9 cellular contexts compared by ENCODE assay signal in the genomic region with DNA sequence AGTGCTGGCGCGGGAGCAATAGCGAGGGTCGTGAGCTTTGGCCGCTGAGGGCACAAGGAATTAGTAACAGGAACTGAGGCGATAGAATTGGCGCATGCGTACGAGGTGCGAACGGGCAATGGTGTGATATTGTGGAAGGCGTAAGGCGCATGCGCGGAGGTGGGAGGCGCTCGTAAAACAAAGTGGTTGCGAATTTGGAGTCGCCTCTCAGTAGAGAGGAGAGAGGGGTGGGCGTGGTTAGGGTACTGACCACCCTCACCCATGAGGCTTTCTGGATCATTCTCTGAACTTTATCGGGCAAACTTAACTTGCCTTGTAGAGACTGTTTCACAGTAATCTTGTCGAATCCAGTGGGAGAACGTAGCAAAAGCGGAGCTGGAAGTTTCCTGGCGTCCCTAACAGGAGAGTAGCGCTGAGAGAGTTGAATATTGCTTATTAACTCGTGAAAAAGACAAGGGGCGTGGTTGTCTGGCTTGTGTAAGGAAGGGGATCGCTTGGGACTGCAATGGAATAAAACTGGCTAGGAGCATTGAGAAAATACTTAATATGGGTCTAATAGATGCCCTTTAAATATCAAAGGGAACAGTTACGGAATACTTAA. TPM values are rescaled to one million over a fixed set of nuclear protein-coding genes. Genes with fewer than 3 reads are reported as not detected.
A peak's percentile ranks its signal among the peaks of the same experiment; 100 is the strongest.
DNase-seq lines count a peak whose midpoint lies in the region; ATAC-seq, FAIRE-seq and TF ChIP-seq lines count a peak whose summit lies in the region.
"Had no signal": no experiment of that assay in that cellular context is flagged by ENCODE, and none has a peak within 500 bp of the region (broad histone marks: within the 10 kb centered on the region; RNA-seq: fewer than 3 reads in every experiment).

No MANE protein-coding gene starts in this region.

- H3K36me3 Mint-ChIP-seq in activated CD4-positive, alpha-beta memory T cell treated with anti-CD3 and anti-CD28 coated beads, Interleukin-2, amount 10 ng/mL, durations not matched to agents 7 days and 5 days (ENCODE audit: low read depth): peaks cover 39% of the 10 kb centered on the region

- peak; percentile 61 to 63 for TF ChIP-seq POLR2A in H1 (IDR thresholded peaks at IDR 0.05; ENCODE audit: control extremely low read depth in 1 of 2, low read depth in 2 of 2, low read length in 2 of 2)

- peak overlapping the region; percentile 70 to 98 (median 86) for H3K9ac ChIP-seq in H1 (replicated peaks in 1 of 4; ENCODE audit: extremely low read depth in 1 of 4, low read depth in 3 of 4, low read length in 3 of 4)

- peak overlapping the region; percentile 78 to 94 for H3K4me2 ChIP-seq in H1 (ENCODE audit: insufficient read depth in 1 of 2, low read depth in 2 of 2, low read length in 2 of 2)

- no peak overlapping the region for H3K4me3 Mint-ChIP-seq in activated CD4-positive, alpha-beta memory T cell treated with anti-CD3 and anti-CD28 coated beads, Interleukin-2, amount 10 ng/mL, durations not matched to agents 7 days and 5 days
- H3K4me3 Mint-ChIP-seq: stimulated activated naive CD8-positive, alpha-beta T cell treated with anti-CD3 and anti-CD28 coated beads, Interleukin-15, Interleukin-2, amounts not matched to agents 100 ng/mL and 50 ng/mL, for 24 hours had no signal

- H3K23me2 ChIP-seq in H1 (ENCODE audit: low read depth, low read length): peaks cover 21% of the 10 kb centered on the region

- peak overlapping the region; percentile 93 for H2BK12ac ChIP-seq in H1 (ENCODE audit: low read depth, low read length)

- H4K91ac ChIP-seq in H1 (replicated peaks; ENCODE audit: insufficient read length, low read length): peak overlapping the region; percentile 84

- H3K79me1 ChIP-seq in H1 (ENCODE audit: low read depth, low read length): no peaks in the 10 kb centered on the region; the same call in 1 of the 2 replicates

- 1% methylated on average over 30 of the region's 30 CpGs; no CpG with 5 or more reads in 1 of the 2 experiments for WGBS in H1 (ENCODE audit: extremely low coverage in 1 of 2, insufficient coverage in 1 of 2, insufficient read length in 1 of 2, insufficient replicate concordance in 2 of 2, low coverage in 1 of 2, low lambda C conversion rate in 2 of 2, missing lambda C conversion rate in 1 of 2), 2 experiments

- H3K18ac ChIP-seq in H1 (ENCODE audit: extremely low read depth, low read length): peak overlapping the region; percentile 88

- no peak overlapping the region for H2AFZ ChIP-seq in H1 (ENCODE audit: low read length)

- H4K20me1 ChIP-seq in H1 (replicated peaks in 1 of 2; ENCODE audit: control insufficient read depth in 1 of 2, insufficient read depth in 2 of 2, low read length in 2 of 2): peaks cover 2 to 8% of the 10 kb centered on the region in 2 experiments

- no peak overlapping the region for H3K27ac Mint-ChIP-seq in activated CD4-positive, alpha-beta memory T cell treated with anti-CD3 and anti-CD28 coated beads, Interleukin-2, amount 10 ng/mL, durations not matched to agents 7 days and 5 days
- H3K27ac Mint-ChIP-seq: stimulated activated naive CD8-positive, alpha-beta T cell treated with anti-CD3 and anti-CD28 coated beads, Interleukin-15, Interleukin-2, amounts not matched to agents 100 ng/mL and 50 ng/mL, for 24 hours had no signal

- H3K23ac ChIP-seq in H1 (ENCODE audit: insufficient read length): no peak overlapping the region

- peak overlapping the region; percentile 94 for H2BK5ac ChIP-seq in H1 (ENCODE audit: low read depth, low read length)

- DNase-seq in CMK (ENCODE audit: low read depth): peak; percentile 91
- peak; percentile 92 to 95 for DNase-seq in HL-60 (ENCODE audit: low read depth in 1 of 2, low spot score in 1 of 2)
- peak; percentile 99 for DNase-seq in NCI-H82 treated with DMSO at 0.1 percent for 48 hours (lab: John Stamatoyannopoulos, UW; ENCODE audit: unreplicated experiment)
- DNase-seq in activated CD4-positive, alpha-beta memory T cell treated with anti-CD3 and anti-CD28 coated beads, Interleukin-2, amount 10 ng/mL, durations not matched to agents 7 days and 5 days: peak; percentile 96
- DNase-seq in H1 (ENCODE audit: low read depth in 1 of 2, low spot score in 2 of 2): peak; percentile 91 to 94
- peak; percentile 98 for DNase-seq in medulla oblongata (ENCODE audit: extremely low spot score)
- DNase-seq in stimulated activated CD8-positive, alpha-beta memory T cell treated with anti-CD3 and anti-CD28 coated beads, Interleukin-12 subunit alpha, Interleukin-12 subunit beta, amount 100 ng/mL, for 1 hour (ENCODE audit: low read depth): peak; percentile 91

- peak overlapping the region; percentile 94 for H4K5ac ChIP-seq in H1 (ENCODE audit: insufficient read length, low read depth, low read length)

- TF ChIP-seq CTCF in HL-60 (IDR thresholded peaks at IDR 0.05; ENCODE audit: insufficient read depth, low read length): no peak
- TF ChIP-seq CTCF in H1 (IDR thresholded peaks at IDR 0.05; ENCODE audit: control extremely low read depth in 1 of 3, insufficient read depth in 1 of 3, low read depth in 1 of 3, low read length in 3 of 3): no peak

- no peak overlapping the region for H3K4ac ChIP-seq in H1 (replicated peaks; ENCODE audit: insufficient read length, low read depth, low read length)

- POLR2A ChIA-PET in activated CD4-positive, alpha-beta memory T cell treated with anti-CD3 and anti-CD28 coated beads, Interleukin-2, amount 10 ng/mL, durations not matched to agents 7 days and 5 days (lab: Charles Lee): interaction anchor here (0.6 to 5.1 kb wide), 27 partner anchors 8 to 368 kb away, joined by 3 to 62 read pairs (median 7); a partner anchor contains a TSS
- POLR2A ChIA-PET in H1 (lab: Charles Lee; ENCODE audit: partially characterized antibody): interaction anchor here (1.0 to 42.8 kb wide), 6 partner anchors 7 to 73 kb away, joined by 3 to 702 read pairs (median 142); a partner anchor contains a TSS

- no peaks in the 10 kb centered on the region for H3K9me3 Mint-ChIP-seq in activated CD4-positive, alpha-beta memory T cell treated with anti-CD3 and anti-CD28 coated beads, Interleukin-2, amount 10 ng/mL, durations not matched to agents 7 days and 5 days
- H3K9me3 Mint-ChIP-seq: stimulated activated naive CD8-positive, alpha-beta T cell treated with anti-CD3 and anti-CD28 coated beads, Interleukin-15, Interleukin-2, amounts not matched to agents 100 ng/mL and 50 ng/mL, for 24 hours had no signal

- H3K56ac ChIP-seq in H1 (replicated peaks; ENCODE audit: insufficient read length, low read depth, low read length): peak overlapping the region; percentile 43

- H3K4me1 Mint-ChIP-seq in activated CD4-positive, alpha-beta memory T cell treated with anti-CD3 and anti-CD28 coated beads, Interleukin-2, amount 10 ng/mL, durations not matched to agents 7 days and 5 days: peaks cover 43% of the 10 kb centered on the region

- peak overlapping the region; percentile 25 for H2BK120ac ChIP-seq in H1 (replicated peaks; ENCODE audit: low read depth, low read length)

- H4K8ac ChIP-seq in H1 (ENCODE audit: extremely low read depth, insufficient read depth, low read length): peak overlapping the region; percentile 85; the same call in 1 of the 2 replicates

- FAIRE-seq in H1 (lab: Jason Lieb, UNC): peak; percentile 36

- H3K27me3 Mint-ChIP-seq in activated CD4-positive, alpha-beta memory T cell treated with anti-CD3 and anti-CD28 coated beads, Interleukin-2, amount 10 ng/mL, durations not matched to agents 7 days and 5 days: no peaks in the 10 kb centered on the region
- H3K27me3 Mint-ChIP-seq: stimulated activated naive CD8-positive, alpha-beta T cell treated with anti-CD3 and anti-CD28 coated beads, Interleukin-15, Interleukin-2, amounts not matched to agents 100 ng/mL and 50 ng/mL, for 24 hours had no signal

- H3K79me2 ChIP-seq in H1 (ENCODE audit: control insufficient read depth in 1 of 2, insufficient read depth in 2 of 2, low read length in 2 of 2): peaks cover 22 to 52% of the 10 kb centered on the region in 2 experiments

- peaks cover 3 to 13% (median 11%) of the 10 kb centered on the region in 4 experiments; a peak in 6 of 7 replicates for H3K4me1 ChIP-seq in H1 (replicated peaks in 1 of 4; ENCODE audit: control insufficient read depth in 3 of 4, insufficient read depth in 4 of 4, low read length in 3 of 4)

- CTCF ChIA-PET in activated CD4-positive, alpha-beta memory T cell treated with anti-CD3 and anti-CD28 coated beads, Interleukin-2, amount 10 ng/mL, durations not matched to agents 7 days and 5 days (lab: Charles Lee): interaction anchor here (0.9 to 6.4 kb wide), 4 partner anchors 12 to 42 kb away, joined by 5 to 40 read pairs (median 21); a partner anchor contains a TSS
- CTCF ChIA-PET in H1 (lab: Charles Lee; ENCODE audit: partially characterized antibody): interaction anchor here (1.0 to 20.6 kb wide), 3 partner anchors 21 to 95 kb away, joined by 3 to 334 read pairs (median 3); a partner anchor contains a TSS

- H3K9me3 ChIP-seq in H1 (ENCODE audit: insufficient read depth in 2 of 2, low read depth in 1 of 2, low read length in 1 of 2): no peaks in the 10 kb centered on the region

- TF ChIP-seq EP300 in H1 (IDR thresholded peaks at IDR 0.05; ENCODE audit: borderline replicate concordance in 1 of 2, low read depth in 2 of 2, low read length in 2 of 2): no peak

- no peak overlapping the region; the same call in 1 of the 2 replicates for H2BK20ac ChIP-seq in H1 (ENCODE audit: low read length)

- peak overlapping the region; percentile 56 for H2AK5ac ChIP-seq in H1 (ENCODE audit: low read depth, low read length)

- H2BK15ac ChIP-seq in H1 (ENCODE audit: low read length): peak overlapping the region; percentile 8; the same call in 1 of the 2 replicates

- H3K14ac ChIP-seq in H1 (ENCODE audit: insufficient read length): peak overlapping the region; percentile 84

- TF ChIP-seq RAD21 in H1 (IDR thresholded peaks at IDR 0.05 in 1 of 2, conservative IDR thresholded peaks at IDR 0.05 in 1 of 2; ENCODE audit: low read depth in 2 of 2, low read length in 2 of 2): no peak

- H3K36me3 ChIP-seq in H1 (ENCODE audit: control insufficient read depth in 2 of 4, insufficient read depth in 4 of 4, low read length in 3 of 4): peaks cover 9 to 18% (median 15%) of the 10 kb centered on the region in 4 experiments

- H3K4me3 ChIP-seq in HL-60 (replicated peaks; ENCODE audit: insufficient read depth, low read length) (peak overlapping the region; percentile 83), H1 (ENCODE audit: extremely low read depth in 1 of 4, insufficient read depth in 2 of 4, low read depth in 3 of 4, low read length in 4 of 4) (peak overlapping the region; percentile 87 to 99 (median 96))

- H3K27me3 ChIP-seq in HL-60 (ENCODE audit: insufficient read depth, poor library complexity, severe bottlenecking): no peaks in the 10 kb centered on the region
- no peaks in the 10 kb centered on the region for H3K27me3 ChIP-seq in H1 (replicated peaks in 1 of 4; ENCODE audit: control insufficient read depth in 3 of 4, extremely low read depth in 1 of 4, insufficient read depth in 3 of 4, low read length in 3 of 4)

- peak; percentile 31 for ATAC-seq in GM19468 (IDR thresholded peaks at IDR 0.05; ENCODE audit: extremely low read depth, unreplicated experiment)

- peak overlapping the region; percentile 96 for H3K27ac ChIP-seq in HL-60 (replicated peaks)
- H3K27ac ChIP-seq in H1 (ENCODE audit: low read depth, low read length): peak overlapping the region; percentile 85

RNA-seq across cellular contexts. Expression of a gene that starts 0.4 kb away (rescaled TPM):
- 100 to 1,000 TPM; 151 to 162 TPM for total RNA-seq in activated CD4-positive, alpha-beta memory T cell treated with anti-CD3 and anti-CD28 coated beads, Interleukin-2, amount 10 ng/mL, durations not matched to agents 7 days and 5 days
- total RNA-seq in H1 (2021; fragmentation: NEBNext Ultra II Directional; extraction: Animal tissue kit (Norgen Biotek cat#: 25700)): 284 and 294 TPM in 2 replicates
- polyA plus RNA-seq in H1 (2011; rRNA removed): 801 and 1,025 TPM in 2 replicates
- polyA plus RNA-seq in H1 (2011; cell fraction: cytosol; rRNA removed): 668 TPM
- 301 TPM for polyA plus RNA-seq in H1 (2011; cell fraction: nucleus; rRNA removed)
- 458 to 597 TPM (median 493 TPM) in 4 replicates for polyA plus RNA-seq in H1 (2012, experiment 1 of 2)
- polyA plus RNA-seq in H1 (2012, experiment 2 of 2): 299 TPM
- 459 TPM for polyA plus RNA-seq in H1 (2013, experiment 1 of 2)
- 480 TPM for polyA plus RNA-seq in H1 (2013, experiment 2 of 2)
- polyA minus RNA-seq in H1 (2011; rRNA and poly(A)+ RNA removed): 354 and 434 TPM in 2 replicates
- polyA minus RNA-seq in H1 (2011; cell fraction: cytosol; rRNA and poly(A)+ RNA removed): 129 TPM
- 123 TPM for polyA minus RNA-seq in H1 (2011; cell fraction: nucleus; rRNA and poly(A)+ RNA removed)

RNA-seq across cellular contexts. Expression of a gene that starts 4.4 kb away (rescaled TPM):
- total RNA-seq in activated CD4-positive, alpha-beta memory T cell treated with anti-CD3 and anti-CD28 coated beads, Interleukin-2, amount 10 ng/mL, durations not matched to agents 7 days and 5 days: 10 to 100 TPM; 80.7 to 80.8 TPM
- 204 and 212 TPM in 2 replicates for total RNA-seq in H1 (2021; fragmentation: NEBNext Ultra II Directional; extraction: Animal tissue kit (Norgen Biotek cat#: 25700))
- polyA plus RNA-seq in H1 (2011; rRNA removed): 177 and 197 TPM in 2 replicates
- polyA plus RNA-seq in H1 (2011; cell fraction: cytosol; rRNA removed): 199 TPM
- 757 TPM for polyA plus RNA-seq in H1 (2011; cell fraction: nucleus; rRNA removed)
- polyA plus RNA-seq in H1 (2012, experiment 1 of 2): 146 to 233 TPM (median 185 TPM) in 4 replicates
- polyA plus RNA-seq in H1 (2012, experiment 2 of 2): 206 TPM
- 197 TPM for polyA plus RNA-seq in H1 (2013, experiment 1 of 2)
- polyA plus RNA-seq in H1 (2013, experiment 2 of 2): 196 TPM
- 204 and 224 TPM in 2 replicates for polyA minus RNA-seq in H1 (2011; rRNA and poly(A)+ RNA removed)
- polyA minus RNA-seq in H1 (2011; cell fraction: cytosol; rRNA and poly(A)+ RNA removed): 101 TPM
- polyA minus RNA-seq in H1 (2011; cell fraction: nucleus; rRNA and poly(A)+ RNA removed): 123 TPM

RNA-seq across cellular contexts. Expression of a gene that starts 8.2 kb away (rescaled TPM):
- total RNA-seq in activated CD4-positive, alpha-beta memory T cell treated with anti-CD3 and anti-CD28 coated beads, Interleukin-2, amount 10 ng/mL, durations not matched to agents 7 days and 5 days: 10 to 100 TPM; 34.7 to 35.1 TPM
- total RNA-seq in H1 (2021; fragmentation: NEBNext Ultra II Directional; extraction: Animal tissue kit (Norgen Biotek cat#: 25700)): 97.4 and 104 TPM in 2 replicates
- polyA plus RNA-seq in H1 (2011; rRNA removed): 143 and 189 TPM in 2 replicates
- polyA plus RNA-seq in H1 (2011; cell fraction: cytosol; rRNA removed): 152 TPM
- polyA plus RNA-seq in H1 (2011; cell fraction: nucleus; rRNA removed): 250 TPM
- polyA plus RNA-seq in H1 (2012, experiment 1 of 2): 116 to 134 TPM (median 122 TPM) in 4 replicates
- 127 TPM for polyA plus RNA-seq in H1 (2012, experiment 2 of 2)
- polyA plus RNA-seq in H1 (2013, experiment 1 of 2): 95.1 TPM
- 95.5 TPM for polyA plus RNA-seq in H1 (2013, experiment 2 of 2)
- 149 and 177 TPM in 2 replicates for polyA minus RNA-seq in H1 (2011; rRNA and poly(A)+ RNA removed)
- 69.5 TPM for polyA minus RNA-seq in H1 (2011; cell fraction: cytosol; rRNA and poly(A)+ RNA removed)
- 81.1 TPM for polyA minus RNA-seq in H1 (2011; cell fraction: nucleus; rRNA and poly(A)+ RNA removed)

RNA-seq across cellular contexts. Expression of a gene that starts 13.3 kb away (rescaled TPM):
- total RNA-seq in activated CD4-positive, alpha-beta memory T cell treated with anti-CD3 and anti-CD28 coated beads, Interleukin-2, amount 10 ng/mL, durations not matched to agents 7 days and 5 days: 10 to 100 TPM; 48.7 to 49.7 TPM
- total RNA-seq in H1 (2021; fragmentation: NEBNext Ultra II Directional; extraction: Animal tissue kit (Norgen Biotek cat#: 25700)): 31.6 and 32.4 TPM in 2 replicates
- 31.0 and 36.3 TPM in 2 replicates for polyA plus RNA-seq in H1 (2011; rRNA removed)
- polyA plus RNA-seq in H1 (2011; cell fraction: cytosol; rRNA removed): 24.4 TPM
- polyA plus RNA-seq in H1 (2011; cell fraction: nucleus; rRNA removed): 31.8 TPM
- 26.7 to 28.7 TPM (median 28.3 TPM) in 4 replicates for polyA plus RNA-seq in H1 (2012, experiment 1 of 2)
- polyA plus RNA-seq in H1 (2012, experiment 2 of 2): 38.2 TPM
- polyA plus RNA-seq in H1 (2013, experiment 1 of 2): 22.4 TPM
- polyA plus RNA-seq in H1 (2013, experiment 2 of 2): 21.0 TPM
- polyA minus RNA-seq in H1 (2011; rRNA and poly(A)+ RNA removed): 17.6 and 24.9 TPM in 2 replicates
- 18.0 TPM for polyA minus RNA-seq in H1 (2011; cell fraction: cytosol; rRNA and poly(A)+ RNA removed)
- polyA minus RNA-seq in H1 (2011; cell fraction: nucleus; rRNA and poly(A)+ RNA removed): 14.7 TPM

RNA-seq across cellular contexts. Expression of a gene that starts 18.5 kb away (rescaled TPM):
- 1 to 10 TPM in 1 of 2 experiments, under 1 TPM in 1; 0.35 to 1.2 TPM for total RNA-seq in activated CD4-positive, alpha-beta memory T cell treated with anti-CD3 and anti-CD28 coated beads, Interleukin-2, amount 10 ng/mL, durations not matched to agents 7 days and 5 days
- 1.2 and 1.3 TPM in 2 replicates for total RNA-seq in H1 (2021; fragmentation: NEBNext Ultra II Directional; extraction: Animal tissue kit (Norgen Biotek cat#: 25700))
- polyA plus RNA-seq in H1 (2011; rRNA removed): 1.1 TPM in 1 of 2 replicates, not detected in the other
- 0.23 TPM for polyA plus RNA-seq in H1 (2011; cell fraction: cytosol; rRNA removed)
- 1.5 TPM for polyA plus RNA-seq in H1 (2011; cell fraction: nucleus; rRNA removed)
- polyA plus RNA-seq in H1 (2012, experiment 1 of 2): 0.32 TPM in 1 of 4 replicates, not detected in the others
- polyA plus RNA-seq in H1 (2012, experiment 2 of 2): not detected
- polyA plus RNA-seq in H1 (2013, experiment 1 of 2): 0.61 TPM
- not detected for polyA plus RNA-seq in H1 (2013, experiment 2 of 2)
- 6.1 and 8.4 TPM in 2 replicates for polyA minus RNA-seq in H1 (2011; rRNA and poly(A)+ RNA removed)
- polyA minus RNA-seq in H1 (2011; cell fraction: cytosol; rRNA and poly(A)+ RNA removed): not detected
- polyA minus RNA-seq in H1 (2011; cell fraction: nucleus; rRNA and poly(A)+ RNA removed): 15.3 TPM

Comparison
In these comparisons a context has a peak if more than half of its experiments do, and no peak if none do; other contexts are left out.
1. Peak in every context shown above with its lines: DNase-seq, ATAC-seq, H3K4me3 ChIP-seq and H3K27ac ChIP-seq.